8 cellular contexts compared by ENCODE assay signal in genomic region chr5:93583799-93584530, GRCh38. TPM values are rescaled to one million over a fixed set of nuclear protein-coding genes. Genes with fewer than 3 reads are reported as not detected.
DNase-seq lines count a peak whose midpoint lies in the region; ATAC-seq and TF ChIP-seq lines count a peak whose summit lies in the region.

No MANE protein-coding gene starts in this region.

- no peak overlapping the region for H3K27ac Mint-ChIP-seq in central memory CD8-positive, alpha-beta T cell (ENCODE audit: low read depth)

- no peaks in the 10 kb centered on the region for H3K9me3 Mint-ChIP-seq in central memory CD8-positive, alpha-beta T cell

- 1% methylated on average over 103 of the region's 103 CpGs for WGBS in thymus

- ATAC-seq in HG02884 (IDR thresholded peaks at IDR 0.05; ENCODE audit: unreplicated experiment): peak; percentile 26
- ATAC-seq in Panc1: peak; percentile 19
- peak; percentile 30 for ATAC-seq in central memory CD8-positive, alpha-beta T cell (replicated peaks; ENCODE audit: extremely low read depth, poor library complexity, severe bottlenecking)
- ATAC-seq in left lobe of liver: peak; percentile 25

- peaks cover 26% of the 10 kb centered on the region for H3K4me1 Mint-ChIP-seq in central memory CD8-positive, alpha-beta T cell

- intact Hi-C loops in Panc1 (cut with micrococcal nuclease; ENCODE audit: unreplicated experiment): loop anchor here (10.0 kb wide), 1 partner anchor 1939 kb away; no protein-coding TSS in a partner anchor

- CTCF ChIA-PET in Panc1 (lab: Charles Lee): interaction anchor here (0.6 kb wide), 1 partner anchor 492 kb away, joined by 6 read pairs; no protein-coding TSS in a partner anchor

- BruUV-seq in Panc1 (replicated peaks; lab: Mats Ljungman, UMichigan): no TSS peak

- DNase-seq in activated CD8-positive, alpha-beta memory T cell treated with anti-CD3 and anti-CD28 coated beads, Interleukin-2, amount 50 U/mL, for 48 hours: peak; percentile 69
- DNase-seq in activated CD8-positive, alpha-beta memory T cell treated with anti-CD3 and anti-CD28 coated beads, Interleukin-2, amount 50 U/mL, for 4 hours: no peak
- DNase-seq in Panc1 (ENCODE audit: low read depth, low spot score): no peak
- DNase-seq in central memory CD8-positive, alpha-beta T cell (ENCODE audit: low spot score in 2 of 2): no peak
- no peak for DNase-seq in left lobe of liver (ENCODE audit: low spot score)
- DNase-seq in NK-92 (lab: John Stamatoyannopoulos, UW; ENCODE audit: unreplicated experiment): no peak

- H3K36me3 ChIP-seq in Panc1 (ENCODE audit: control insufficient read depth, insufficient read depth, low read length): peaks cover 5% of the 10 kb centered on the region; the same call in 1 of the 2 replicates
- peaks cover 3% of the 10 kb centered on the region for H3K36me3 ChIP-seq in thymus (ENCODE audit: control insufficient read depth, insufficient read depth)

- H3K9me3 ChIP-seq in Panc1 (ENCODE audit: control insufficient read depth, insufficient read depth, low read depth, low read length) (no peaks in the 10 kb centered on the region), thymus (ENCODE audit: control insufficient read depth) (peaks cover 7% of the 10 kb centered on the region)

- in situ Hi-C loops in Panc1 (cut with HindIII; ENCODE audit: low pct_unique_long_range_greater_than_20kb, low sequenced_read_pairs): no loop called here

- TF ChIP-seq CTCF in Panc1 (IDR thresholded peaks at IDR 0.05): 0 out of 2 replicates have a peak, but pooled peaks have one; percentile 5

- no peaks in the 10 kb centered on the region for H3K27me3 ChIP-seq in Panc1 (ENCODE audit: control insufficient read depth, insufficient read depth, low read length)
- peaks cover 87% of the 10 kb centered on the region for H3K27me3 ChIP-seq in thymus (ENCODE audit: control insufficient read depth, insufficient read depth)

- H3K36me3 Mint-ChIP-seq in central memory CD8-positive, alpha-beta T cell (ENCODE audit: insufficient read depth): peaks cover 10% of the 10 kb centered on the region

- H3K4me3 ChIP-seq in Panc1 (ENCODE audit: low read depth in 2 of 2, low read length in 2 of 2): peak overlapping the region; percentile 68 to 71
- H3K4me3 ChIP-seq in thymus (ENCODE audit: low read length): peak overlapping the region; percentile 52

- peaks cover 15% of the 10 kb centered on the region for H3K27me3 Mint-ChIP-seq in central memory CD8-positive, alpha-beta T cell

- peak overlapping the region; percentile 94 for H3K27ac ChIP-seq in Panc1 (ENCODE audit: low read length)
- H3K27ac ChIP-seq in thymus (ENCODE audit: low read depth): no peak overlapping the region

- H3K4me3 Mint-ChIP-seq in central memory CD8-positive, alpha-beta T cell: no peak overlapping the region

- POLR2A ChIA-PET in Panc1 (lab: Charles Lee): interaction anchor here (1.6 kb wide), 1 partner anchor 38 kb away, joined by 8 read pairs; no protein-coding TSS in a partner anchor

- peaks cover 6% of the 10 kb centered on the region; the same call in 1 of the 2 replicates for H3K4me1 ChIP-seq in Panc1 (ENCODE audit: control insufficient read depth, insufficient read depth, low read length)
- H3K4me1 ChIP-seq in thymus (ENCODE audit: control insufficient read depth, insufficient read depth, low read length): peaks cover 17% of the 10 kb centered on the region

RNA-seq across cellular contexts. Expression of gene NR2F1, which starts 0.9 kb away (rescaled TPM):
- total RNA-seq in Panc1 (2021; ENCODE audit: unreplicated experiment) (49.5 TPM), left lobe of liver (10.2 TPM)
- 115 TPM for polyA plus RNA-seq in Panc1 (2012; ENCODE audit: insufficient read length)
- 0.94 TPM for polyA plus RNA-seq in thymus

RNA-seq across cellular contexts. Expression of gene NR2F1-AS1, which starts 2.9 kb away (rescaled TPM):
- 27.0 TPM for total RNA-seq in Panc1 (2021; ENCODE audit: unreplicated experiment)
- polyA plus RNA-seq in Panc1 (2012; ENCODE audit: insufficient read length): 23.9 TPM
- total RNA-seq in left lobe of liver: 1.8 TPM
- polyA plus RNA-seq in thymus: 5.0 TPM
